In genomic region chr19:661427-662196, GRCh38 we compare ENCODE assay signal across 8 cellular contexts. TPM values are rescaled to one million over a fixed set of nuclear protein-coding genes. Genes with fewer than 3 reads are reported as not detected.
DNase-seq lines count a peak whose midpoint lies in the region; ATAC-seq and TF ChIP-seq lines count a peak whose summit lies in the region.

No MANE protein-coding gene starts in this region.

- no peak for TF ChIP-seq CTCF in Peyer's patch (IDR thresholded peaks at IDR 0.05)

- peak; percentile 35 for TF ChIP-seq POLR2A in GM19193 (IDR thresholded peaks at IDR 0.05; ENCODE audit: extremely low read depth, insufficient read depth, insufficient read length)
- no peak for TF ChIP-seq POLR2A in Peyer's patch (IDR thresholded peaks at IDR 0.05)

- no peaks in the 10 kb centered on the region for H3K9me3 Mint-ChIP-seq in activated naive CD4-positive, alpha-beta T cell treated with anti-CD3 and anti-CD28 coated beads, Interleukin-2, amount 50 U/mL, for 72 hours
- peaks cover 0 to 2% (median 0%) of the 10 kb centered on the region in 6 donors for H3K9me3 Mint-ChIP-seq in immature natural killer cell

- peak overlapping the region; percentile 94 to 99 (median 96) for H3K4me3 Mint-ChIP-seq in immature natural killer cell

- peaks cover 4 to 68% (median 43%) of the 10 kb centered on the region in 4 donors for H3K4me1 ChIP-seq in Peyer's patch

- H3K4me1 Mint-ChIP-seq in immature natural killer cell = peaks cover 33 to 56% of the 10 kb centered on the region in 2 donors

- ATAC-seq in activated naive CD4-positive, alpha-beta T cell treated with anti-CD3 and anti-CD28 coated beads, Interleukin-2, amount 50 U/mL, for 72 hours = peak; percentile 54 to 56
- ATAC-seq in GM18870 (IDR thresholded peaks at IDR 0.05; ENCODE audit: unreplicated experiment) = no peak

- peaks cover 0 to 7% (median 0%) of the 10 kb centered on the region in 3 donors for H3K36me3 ChIP-seq in Peyer's patch

- H3K9me3 ChIP-seq in Peyer's patch = no peaks in the 10 kb centered on the region

- H3K4me3 ChIP-seq in Peyer's patch = peak overlapping the region; percentile 96 to 100 (median 98)

- peak overlapping the region; percentile 98 for H3K27ac Mint-ChIP-seq in activated naive CD4-positive, alpha-beta T cell treated with anti-CD3 and anti-CD28 coated beads, Interleukin-2, amount 50 U/mL, for 72 hours
- peak overlapping the region; percentile 98 to 100 (median 99) for H3K27ac Mint-ChIP-seq in immature natural killer cell

- H3K27me3 Mint-ChIP-seq in immature natural killer cell (ENCODE audit: low read depth in 3 of 3) = peaks cover 32 to 53% (median 39%) of the 10 kb centered on the region in 3 donors

- no peaks in the 10 kb centered on the region for H3K27me3 ChIP-seq in Peyer's patch

- peak overlapping the region; percentile 94 to 99 (median 98) for H3K27ac ChIP-seq in Peyer's patch

- peaks cover 18 to 19% of the 10 kb centered on the region in 2 donors for H3K36me3 Mint-ChIP-seq in activated naive CD4-positive, alpha-beta T cell treated with anti-CD3 and anti-CD28 coated beads, Interleukin-2, amount 50 U/mL, for 72 hours
- H3K36me3 Mint-ChIP-seq in immature natural killer cell = no peaks in the 10 kb centered on the region

- peak; percentile 73 to 85 (median 79) for DNase-seq in Peyer's patch
- peak in 1 of 2 donors; percentile 67 for DNase-seq in activated naive CD4-positive, alpha-beta T cell treated with anti-CD3 and anti-CD28 coated beads, Interleukin-2, amount 50 U/mL, for 72 hours (ENCODE audit: low spot score in 2 of 2)
- DNase-seq in immature natural killer cell = peak; percentile 76 to 79 (median 78)
- DNase-seq in stimulated activated CD4-positive, alpha-beta T cell treated with anti-CD3 and anti-CD28 coated beads, TNF-alpha, amount 100 ng/mL, for 4 hours (ENCODE audit: low read depth in 3 of 3) = peak in 2 of 3 experiments; percentile 44 to 47
- DNase-seq in NCI-H128 (lab: John Stamatoyannopoulos, UW; ENCODE audit: unreplicated experiment) = no peak
- DNase-seq in NCI-H69 (lab: John Stamatoyannopoulos, UW) = no peak

RNA-seq across cellular contexts. Expression of gene RNF126, which starts 1.4 kb away (rescaled TPM):
- total RNA-seq in Peyer's patch = 100 to 1,000 TPM in 3 of 4 donors, 10 to 100 TPM in 1; 83.3 to 119 (median 115) TPM
- 10 to 100 TPM; 69.6 to 98.7 TPM for total RNA-seq in activated naive CD4-positive, alpha-beta T cell treated with anti-CD3 and anti-CD28 coated beads, Interleukin-2, amount 50 U/mL, for 72 hours
- polyA plus RNA-seq in immature natural killer cell = 100 to 1,000 TPM in 1 of 3 donors, 10 to 100 TPM in 2; 78.7 to 119 (median 94.4) TPM

RNA-seq across cellular contexts. Expression of gene FSTL3, which starts 14.6 kb away (rescaled TPM):
- 10 to 100 TPM; 13.8 to 94.9 (median 34.9) TPM for total RNA-seq in Peyer's patch
- 10 to 100 TPM in 1 of 2 donors, 1 to 10 TPM in 1; 4.1 to 10.1 TPM for total RNA-seq in activated naive CD4-positive, alpha-beta T cell treated with anti-CD3 and anti-CD28 coated beads, Interleukin-2, amount 50 U/mL, for 72 hours
- 1 to 10 TPM in 2 of 3 donors, not detected in 1; 1.4 to 2.6 TPM for polyA plus RNA-seq in immature natural killer cell

RNA-seq across cellular contexts. Expression of gene FGF22, which starts 21.9 kb away (rescaled TPM):
- total RNA-seq in Peyer's patch = not detected
- total RNA-seq in activated naive CD4-positive, alpha-beta T cell treated with anti-CD3 and anti-CD28 coated beads, Interleukin-2, amount 50 U/mL, for 72 hours = not detected
- polyA plus RNA-seq in immature natural killer cell = under 1 TPM in 1 of 3 donors, not detected in 2; 0.54 TPM

RNA-seq across cellular contexts. Expression of gene POLRMT, which starts 28.3 kb away (rescaled TPM):
- total RNA-seq in Peyer's patch = 100 to 1,000 TPM in 1 of 4 donors, 10 to 100 TPM in 3; 33.8 to 119 (median 70.5) TPM
- 10 to 100 TPM; 47.0 to 57.7 TPM for total RNA-seq in activated naive CD4-positive, alpha-beta T cell treated with anti-CD3 and anti-CD28 coated beads, Interleukin-2, amount 50 U/mL, for 72 hours
- polyA plus RNA-seq in immature natural killer cell = 10 to 100 TPM; 26.6 to 38.1 (median 37.5) TPM

RNA-seq across cellular contexts. Expression of gene PRSS57, which starts 33.6 kb away (rescaled TPM):
- not detected for total RNA-seq in Peyer's patch
- total RNA-seq in activated naive CD4-positive, alpha-beta T cell treated with anti-CD3 and anti-CD28 coated beads, Interleukin-2, amount 50 U/mL, for 72 hours = not detected
- polyA plus RNA-seq in immature natural killer cell = 10 to 100 TPM in 1 of 3 donors, 1 to 10 TPM in 2; 5.8 to 41.4 (median 6.3) TPM

Comparison
In these comparisons a context has a peak if more than half of its experiments do, and no peak if none do; other contexts are left out.
1. DNase-seq: peak in Peyer's patch (3 of 3), immature natural killer cell (3 of 3) and stimulated activated CD4-positive, alpha-beta T cell treated with anti-CD3 and anti-CD28 coated beads, TNF-alpha, amount 100 ng/mL, for 4 hours (2 of 3); none in NCI-H128 (single experiment) and NCI-H69 (single experiment).